Comparison of ENCODE assay signal across 30 cellular contexts in genomic region chr5:2995667-2996066, GRCh38.
"Had no signal": no experiment of that assay in that cellular context is flagged by ENCODE, and none has a peak within 500 bp of the region (broad histone marks: within the 10 kb centered on the region; RNA-seq: fewer than 3 reads in every experiment).

No MANE protein-coding gene starts in this region.

- H3K27ac ChIP-seq: brain microvascular endothelial cell, Peyer's patch, SJSA1 had no signal

- H3K27me3 ChIP-seq: brain microvascular endothelial cell, MG63, Peyer's patch, SJSA1 had no signal

- DNase-seq: activated CD4-positive, alpha-beta memory T cell treated with anti-CD3 and anti-CD28 coated beads for 36 hours; activated CD4-positive, alpha-beta T cell treated with anti-CD3 and anti-CD28 coated beads, Interleukin-2, amount 50 U/mL, for 1 hour; activated CD8-positive, alpha-beta memory T cell treated with anti-CD3 and anti-CD28 coated beads, Interleukin-2, amount 50 U/mL, for 4 hours; activated effector memory CD4-positive, alpha-beta T cell treated with Interleukin-2 at 50 U/mL for 16 hours; activated naive CD4-positive, alpha-beta T cell treated with anti-CD3 and anti-CD28 coated beads, Interleukin-2, amount 10 ng/mL, durations not matched to agents 7 days and 5 days; activated naive CD8-positive, alpha-beta T cell treated with anti-CD3 and anti-CD28 coated beads, Interleukin-2, amount 50 U/mL, for 24 hours; activated T-cell treated with anti-CD3 and anti-CD28 coated beads for 4 hours; activated T-cell treated with anti-CD3 and anti-CD28 coated beads, Interleukin-2, amount 50 U/mL, for 48 hours; anterior cingulate cortex; brain microvascular endothelial cell; central memory CD4-positive, alpha-beta T cell; Kasumi-1; KBM-7; MV-4-11; NCI-H1092; NCI-H146; NCI-H187; NCI-H2029 treated with DMSO at 0.1 percent for 48 hours; NCI-H2107; NCI-H2171; NCI-H510A; NCI-H748 treated with DMSO at 0.1 percent for 48 hours; NK-92 treated with Interleukin-12 subunit alpha and Interleukin-12 subunit beta, amount 100 ng/mL, for 24 hours; PC-3; Peyer's patch; RPMI8226; SHP77 treated with DMSO at 0.1 percent for 48 hours; SK-N-SH had no signal

- H3K9ac ChIP-seq: SK-N-SH had no signal

- H3K9me3 ChIP-seq: MG63, Peyer's patch, SK-N-SH had no signal

- H3K4me1 ChIP-seq: Peyer's patch, SJSA1 had no signal

- H3K4me3 ChIP-seq: MG63, Peyer's patch, SJSA1 had no signal

- H3K4me2 ChIP-seq: SK-N-SH had no signal

- H3K36me3 ChIP-seq: brain microvascular endothelial cell, MG63, Peyer's patch, SJSA1 had no signal

- ATAC-seq: activated naive CD8-positive, alpha-beta T cell treated with anti-CD3 and anti-CD28 coated beads, Interleukin-2, amount 50 U/mL, for 24 hours; PC-3 had no signal
